1 cellular context compared by ENCODE assay signal in genomic region chr4:119478446-119479179, GRCh38.
TF ChIP-seq lines count a peak whose summit lies in the region.

No MANE protein-coding gene starts in this region.

TF ChIP-seq in HepG2, 621 proteins besides CTCF, POLR2A, EP300 and RAD21 (continued from another document):
- TF ChIP-seq, protein P1, sequence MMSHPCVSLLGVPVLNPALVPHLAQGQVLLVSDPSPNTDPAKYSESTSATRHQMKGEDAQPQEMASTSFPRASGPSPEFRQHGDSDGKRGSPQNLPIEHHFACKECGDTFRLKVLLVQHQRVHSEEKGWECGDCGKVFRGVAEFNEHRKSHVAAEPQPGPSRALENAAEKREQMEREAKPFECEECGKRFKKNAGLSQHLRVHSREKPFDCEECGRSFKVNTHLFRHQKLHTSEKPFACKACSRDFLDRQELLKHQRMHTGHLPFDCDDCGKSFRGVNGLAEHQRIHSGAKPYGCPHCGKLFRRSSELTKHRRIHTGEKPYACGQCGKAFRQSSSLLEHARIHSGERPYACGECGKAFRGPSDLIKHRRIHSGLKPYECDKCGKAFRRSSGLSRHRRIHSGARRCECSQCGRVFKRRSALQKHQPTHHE (CRISPR knock-in tag; IDR thresholded peaks at IDR 0.05; ENCODE audit: borderline replicate concordance) = no peak
- TF ChIP-seq BCL6 (CRISPR knock-in tag; IDR thresholded peaks at IDR 0.05) (peak; percentile 29; the same call in 1 of the 2 replicates), ZFP41 (CRISPR knock-in tag; IDR thresholded peaks at IDR 0.05; ENCODE audit: borderline replicate concordance) (no peak), GFI1 (CRISPR knock-in tag; IDR thresholded peaks at IDR 0.05; ENCODE audit: borderline replicate concordance) (no peak), JARID2 (CRISPR knock-in tag; IDR thresholded peaks at IDR 0.05; ENCODE audit: insufficient replicate concordance) (no peak), KDM4B (CRISPR knock-in tag; IDR thresholded peaks at IDR 0.05) (no peak), ARHGAP35 (CRISPR knock-in tag; IDR thresholded peaks at IDR 0.05; ENCODE audit: borderline replicate concordance) (no peak), SUZ12 (IDR thresholded peaks at IDR 0.05; ENCODE audit: low read depth, low read length) (no peak), HNF1A (IDR thresholded peaks at IDR 0.05; ENCODE audit: low read depth) (peak; percentile 32; the same call in 1 of the 2 replicates), HNF1A (CRISPR knock-in tag; IDR thresholded peaks at IDR 0.05; ENCODE audit: borderline replicate concordance) (no peak), ZNF660 (CRISPR knock-in tag; IDR thresholded peaks at IDR 0.05; ENCODE audit: borderline replicate concordance, low read depth) (no peak), ZNF274 (CRISPR knock-in tag; IDR thresholded peaks at IDR 0.05) (no peak), XRCC5 (optimal IDR thresholded peaks at IDR 0.05; ENCODE audit: low read length) (no peak), GLI4 (CRISPR knock-in tag; IDR thresholded peaks at IDR 0.05; ENCODE audit: borderline replicate concordance) (no peak), ZNF788 (CRISPR knock-in tag; IDR thresholded peaks at IDR 0.05; ENCODE audit: borderline replicate concordance) (no peak), ZBTB4 (CRISPR knock-in tag; IDR thresholded peaks at IDR 0.05; ENCODE audit: borderline replicate concordance) (no peak), FOSL1 (CRISPR knock-in tag; IDR thresholded peaks at IDR 0.05; ENCODE audit: borderline replicate concordance) (no peak), ARID3A (IDR thresholded peaks at IDR 0.05; ENCODE audit: low read depth, low read length) (peak; percentile 27; the same call in 1 of the 2 replicates)
- TF ChIP-seq, protein P2, sequence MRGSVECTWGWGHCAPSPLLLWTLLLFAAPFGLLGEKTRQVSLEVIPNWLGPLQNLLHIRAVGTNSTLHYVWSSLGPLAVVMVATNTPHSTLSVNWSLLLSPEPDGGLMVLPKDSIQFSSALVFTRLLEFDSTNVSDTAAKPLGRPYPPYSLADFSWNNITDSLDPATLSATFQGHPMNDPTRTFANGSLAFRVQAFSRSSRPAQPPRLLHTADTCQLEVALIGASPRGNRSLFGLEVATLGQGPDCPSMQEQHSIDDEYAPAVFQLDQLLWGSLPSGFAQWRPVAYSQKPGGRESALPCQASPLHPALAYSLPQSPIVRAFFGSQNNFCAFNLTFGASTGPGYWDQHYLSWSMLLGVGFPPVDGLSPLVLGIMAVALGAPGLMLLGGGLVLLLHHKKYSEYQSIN (CRISPR knock-in tag; IDR thresholded peaks at IDR 0.05; ENCODE audit: borderline replicate concordance) = no peak
